8 cellular contexts compared by ENCODE assay signal in genomic region chr17:40316571-40317344, GRCh38. TPM values are rescaled to one million over a fixed set of nuclear protein-coding genes. Genes with fewer than 3 reads are reported as not detected.
DNase-seq lines count a peak whose midpoint lies in the region; ATAC-seq and TF ChIP-seq lines count a peak whose summit lies in the region.

No MANE protein-coding gene starts in this region.

- peak overlapping the region; percentile 78 to 94 for H3K27ac ChIP-seq in liver (ENCODE audit: low read depth in 1 of 2, low read length in 2 of 2)
- peak overlapping the region in 3 of 4 donors; percentile 86 to 99 (median 94) for H3K27ac ChIP-seq in tibial nerve

- WGBS in liver = 16% methylated on average over 38 of the region's 38 CpGs
- 6 to 29% methylated on average over 30 to 37 of the region's 38 CpGs for WGBS in tibial nerve, 2 donors

- H3K9me3 ChIP-seq in liver (ENCODE audit: control insufficient read depth in 4 of 4, low read length in 3 of 4) (no peaks in the 10 kb centered on the region), tibial nerve (no peaks in the 10 kb centered on the region)

- peak in 1 of 2 donors; percentile 33 for TF ChIP-seq EP300 in tibial nerve (IDR thresholded peaks at IDR 0.05)

- H3K9ac ChIP-seq in liver (ENCODE audit: low read depth in 1 of 2, low read length in 2 of 2) = peak overlapping the region in 1 of 2 donors; percentile 48

- H3K27me3 ChIP-seq in liver (ENCODE audit: control insufficient read depth in 4 of 4, insufficient read depth in 4 of 4, low read length in 3 of 4) (no peaks in the 10 kb centered on the region), tibial nerve (no peaks in the 10 kb centered on the region)

- ATAC-seq in HG02870 (IDR thresholded peaks at IDR 0.05; ENCODE audit: unreplicated experiment) = no peak

- H3K36me3 ChIP-seq in liver (ENCODE audit: control insufficient read depth in 4 of 4, insufficient read depth in 3 of 4, low read depth in 1 of 4, low read length in 3 of 4) = no peaks in the 10 kb centered on the region
- no peaks in the 10 kb centered on the region for H3K36me3 ChIP-seq in tibial nerve

- H3K4me1 ChIP-seq in liver (ENCODE audit: control insufficient read depth in 4 of 4, insufficient read depth in 4 of 4, low read length in 3 of 4) (peaks cover 44 to 83% (median 76%) of the 10 kb centered on the region in 4 donors), tibial nerve (peaks cover 0 to 94% (median 75%) of the 10 kb centered on the region in 4 donors)

- DNase-seq in DMS53 (lab: John Stamatoyannopoulos, UW) (peak; percentile 79), NCI-H226 (peak; percentile 63), choroid plexus epithelial cell (ENCODE audit: low read depth) (peak; percentile 75), tibial nerve (ENCODE audit: low spot score in 2 of 2) (no peak), UCSD-AML1 (lab: John Stamatoyannopoulos, UW; ENCODE audit: unreplicated experiment) (no peak)
- no peak for DNase-seq in stimulated activated CD4-positive, alpha-beta T cell treated with anti-CD3 and anti-CD28 coated beads, Interleukin-4, amount 100 ng/mL, for 4 hours

- peak in 1 of 2 donors; percentile 22 for TF ChIP-seq RAD21 in liver (IDR thresholded peaks at IDR 0.05)

- H3K4me3 ChIP-seq in choroid plexus epithelial cell (ENCODE audit: low read depth, low read length) (peak overlapping the region; percentile 36), liver (ENCODE audit: low read depth in 1 of 3, low read length in 3 of 3) (peak overlapping the region in 1 of 3 donors; percentile 21), tibial nerve (peak overlapping the region; percentile 7 to 99 (median 64))

- no peak for TF ChIP-seq CTCF in choroid plexus epithelial cell (conservative IDR thresholded peaks at IDR 0.05; ENCODE audit: low read depth, low read length)
- TF ChIP-seq CTCF in liver (IDR thresholded peaks at IDR 0.05; ENCODE audit: low read depth, low read length, missing input control) = no peak
- no peak for TF ChIP-seq CTCF in tibial nerve (IDR thresholded peaks at IDR 0.05)

- peak in 1 of 2 donors; percentile 29 for TF ChIP-seq POLR2A in tibial nerve (IDR thresholded peaks at IDR 0.05)

TF ChIP-seq in liver, 16 proteins besides CTCF, POLR2A, EP300 and RAD21:
- TF ChIP-seq FOXA2 (IDR thresholded peaks at IDR 0.05) = no peak
- TF ChIP-seq RXRA (IDR thresholded peaks at IDR 0.05) = peak; percentile 18 to 21
- no peak for TF ChIP-seq ATF3 (IDR thresholded peaks at IDR 0.05)
- peak in 1 of 2 donors; percentile 19 for TF ChIP-seq JUND (IDR thresholded peaks at IDR 0.05)
- TF ChIP-seq HNF4G (IDR thresholded peaks at IDR 0.05) = no peak
- peak in 1 of 2 donors; percentile 11 for TF ChIP-seq HNF4A (conservative IDR thresholded peaks at IDR 0.05)
- no peak for TF ChIP-seq EGR1 (IDR thresholded peaks at IDR 0.05; ENCODE audit: low read depth in 2 of 2)
- no peak for TF ChIP-seq NR2F2 (IDR thresholded peaks at IDR 0.05)
- no peak for TF ChIP-seq REST (IDR thresholded peaks at IDR 0.05)
- peak; percentile 78 for TF ChIP-seq YY1 (IDR thresholded peaks at IDR 0.05)
- no peak for TF ChIP-seq TAF1 (conservative IDR thresholded peaks at IDR 0.05)
- TF ChIP-seq FOXA1 (IDR thresholded peaks at IDR 0.05) = no peak
- no peak for TF ChIP-seq ZBTB33 (IDR thresholded peaks at IDR 0.05)
- no peak for TF ChIP-seq MAX (IDR thresholded peaks at IDR 0.05)
- no peak for TF ChIP-seq GABPA (IDR thresholded peaks at IDR 0.05 in 1 of 2, conservative IDR thresholded peaks at IDR 0.05 in 1 of 2)
- no peak for TF ChIP-seq SP1 (IDR thresholded peaks at IDR 0.05)

RNA-seq across cellular contexts. Expression of gene RARA, which starts 7.8 kb away (rescaled TPM):
- total RNA-seq in liver = 10 to 100 TPM in 1 of 2 donors, 1 to 10 TPM in 1; 8.7 to 12.9 TPM
- 10 to 100 TPM in 1 of 2 donors, 1 to 10 TPM in 1; 6.6 to 26.2 TPM for polyA plus RNA-seq in liver
- 10 to 100 TPM; 28.9 to 58.2 (median 46.4) TPM for total RNA-seq in tibial nerve

RNA-seq across cellular contexts. Expression of gene CDC6, which starts 29.1 kb away (rescaled TPM):
- total RNA-seq in liver (10 to 100 TPM in 1 of 2 donors, 1 to 10 TPM in 1; 2.3 to 16.5 TPM), tibial nerve (1 to 10 TPM in 1 of 4 donors, under 1 TPM in 3; 0.20 to 1.8 (median 0.43) TPM)
- 1 to 10 TPM in 1 of 2 donors, under 1 TPM in 1; 0.54 to 2.6 TPM for polyA plus RNA-seq in liver

RNA-seq across cellular contexts. Expression of gene GJD3, which starts 47.8 kb away (rescaled TPM):
- total RNA-seq in liver (under 1 TPM; 0.47 to 0.59 TPM), tibial nerve (not detected)
- polyA plus RNA-seq in liver = under 1 TPM in 1 of 2 donors, not detected in 1; 0.48 TPM

Comparison
In these comparisons a context has a peak if more than half of its experiments do, and no peak if none do; other contexts are left out.
1. DNase-seq: peak in DMS53 (single experiment), NCI-H226 (single experiment) and choroid plexus epithelial cell (single experiment); none in tibial nerve (0 of 2), stimulated activated CD4-positive, alpha-beta T cell treated with anti-CD3 and anti-CD28 coated beads, Interleukin-4, amount 100 ng/mL, for 4 hours (0 of 2) and UCSD-AML1 (single experiment).